8 cellular contexts compared by ENCODE assay signal in genomic region chr1:30744060-30744756, GRCh38. TPM values are rescaled to one million over a fixed set of nuclear protein-coding genes. Genes with fewer than 3 reads are reported as not detected.
DNase-seq lines count a peak whose midpoint lies in the region; ATAC-seq lines count a peak whose summit lies in the region.

No MANE protein-coding gene starts in this region.

- peak; percentile 18 for ATAC-seq in HG03565 (IDR thresholded peaks at IDR 0.05; ENCODE audit: unreplicated experiment)
- ATAC-seq in sciatic nerve = no peak
- ATAC-seq in HG03571 (IDR thresholded peaks at IDR 0.05; ENCODE audit: unreplicated experiment) = no peak

- intact Hi-C loops in sciatic nerve (cut with DNase I) = no loop called here

- DNase-seq in activated gamma-delta T cell treated with Interleukin-2 at 50 U/mL for 16 hours = peak; percentile 37
- DNase-seq in activated gamma-delta T cell (lab: John Stamatoyannopoulos, UW) = no peak
- DNase-seq in central memory CD4-positive, alpha-beta T cell = peak; percentile 68
- peak; percentile 49 for DNase-seq in superior temporal gyrus (ENCODE audit: extremely low spot score)
- DNase-seq in sciatic nerve (ENCODE audit: low spot score) = no peak
- no peak for DNase-seq in NCI-H1694 (lab: John Stamatoyannopoulos, UW)

RNA-seq across cellular contexts. Expression of gene LAPTM5, which starts 13.4 kb away (rescaled TPM):
- total RNA-seq in sciatic nerve = 65.0 TPM

RNA-seq across cellular contexts. Expression of gene MATN1, which starts 20.8 kb away (rescaled TPM):
- total RNA-seq in sciatic nerve = 0.18 TPM

Comparison
In these comparisons a context has a peak if more than half of its experiments do, and no peak if none do; other contexts are left out.
1. DNase-seq: peak in activated gamma-delta T cell treated with Interleukin-2 at 50 U/mL for 16 hours (single experiment), central memory CD4-positive, alpha-beta T cell (single experiment) and superior temporal gyrus (single experiment); none in activated gamma-delta T cell (single experiment), sciatic nerve (single experiment) and NCI-H1694 (single experiment).